ENCODE assay signal across 17 cellular contexts in genomic region chr20:34747479-34747878, GRCh38. TPM values are rescaled to one million over a fixed set of nuclear protein-coding genes. Genes with fewer than 3 reads are reported as not detected.
DNase-seq lines count a peak whose midpoint lies in the region; ATAC-seq and TF ChIP-seq lines count a peak whose summit lies in the region.
"Had no signal": no experiment of that assay in that cellular context is flagged by ENCODE, and none has a peak within 500 bp of the region (broad histone marks: within the 10 kb centered on the region; RNA-seq: fewer than 3 reads in every experiment).

No MANE protein-coding gene starts in this region.

- peak overlapping the region; percentile 24 for H3K9ac ChIP-seq in adipocyte (ENCODE audit: low read length)

- ATAC-seq in activated CD8-positive, alpha-beta memory T cell treated with anti-CD3 and anti-CD28 coated beads, Interleukin-2, amount 10 ng/mL, durations not matched to agents 7 days and 5 days, result no peak
- ATAC-seq in esophagus mucosa, result no peak
- no peak for ATAC-seq in GM18502 (IDR thresholded peaks at IDR 0.05; ENCODE audit: poor library complexity, unreplicated experiment)
- no peak for ATAC-seq in GM18520 (IDR thresholded peaks at IDR 0.05; ENCODE audit: unreplicated experiment)
- ATAC-seq: HCT116 had no signal

- no peaks in the 10 kb centered on the region for H3K27me3 Mint-ChIP-seq in activated CD8-positive, alpha-beta memory T cell treated with anti-CD3 and anti-CD28 coated beads, Interleukin-2, amount 10 ng/mL, durations not matched to agents 7 days and 5 days

- H3K27me3 ChIP-seq in adipocyte (replicated peaks; ENCODE audit: control insufficient read depth, insufficient read depth, low read length), result no peaks in the 10 kb centered on the region
- H3K27me3 ChIP-seq: SJSA1 had no signal

- no peaks in the 10 kb centered on the region for H3K9me3 ChIP-seq in adipocyte (ENCODE audit: control insufficient read depth, low read length)
- H3K9me3 ChIP-seq: SJSA1 had no signal

- CTCF ChIA-PET in activated CD8-positive, alpha-beta memory T cell treated with anti-CD3 and anti-CD28 coated beads, Interleukin-2, amount 10 ng/mL, durations not matched to agents 7 days and 5 days (lab: Charles Lee), result interaction anchor here (0.6 to 2.3 kb wide), 3 partner anchors 18 to 435 kb away, joined by 3 to 7 read pairs (median 4); no protein-coding TSS in a partner anchor

- peaks cover 23% of the 10 kb centered on the region for H3K36me3 Mint-ChIP-seq in activated CD8-positive, alpha-beta memory T cell treated with anti-CD3 and anti-CD28 coated beads, Interleukin-2, amount 10 ng/mL, durations not matched to agents 7 days and 5 days

- peaks cover 16% of the 10 kb centered on the region for H3K4me1 ChIP-seq in adipocyte (ENCODE audit: control insufficient read depth, insufficient read depth, low read length)
- H3K4me1 ChIP-seq: SJSA1 had no signal

- TF ChIP-seq CTCF in GM10266 (IDR thresholded peaks at IDR 0.05; ENCODE audit: control insufficient read depth, insufficient read depth, low read depth, missing control alignments), result no peak

- H3K4me1 Mint-ChIP-seq in activated CD8-positive, alpha-beta memory T cell treated with anti-CD3 and anti-CD28 coated beads, Interleukin-2, amount 10 ng/mL, durations not matched to agents 7 days and 5 days, result peaks cover 17% of the 10 kb centered on the region

- peak overlapping the region; percentile 2 for H3K27ac Mint-ChIP-seq in activated CD8-positive, alpha-beta memory T cell treated with anti-CD3 and anti-CD28 coated beads, Interleukin-2, amount 10 ng/mL, durations not matched to agents 7 days and 5 days

- no peak overlapping the region for H3K4me3 ChIP-seq in adipocyte (ENCODE audit: low read length)
- H3K4me3 ChIP-seq: SJSA1 had no signal

- peaks cover 80% of the 10 kb centered on the region for H3K36me3 ChIP-seq in adipocyte (ENCODE audit: control insufficient read depth, insufficient read depth, low read length, severe bottlenecking)

- H3K4me3 Mint-ChIP-seq in activated CD8-positive, alpha-beta memory T cell treated with anti-CD3 and anti-CD28 coated beads, Interleukin-2, amount 10 ng/mL, durations not matched to agents 7 days and 5 days, result no peak overlapping the region

- DNase-seq in activated CD8-positive, alpha-beta memory T cell treated with anti-CD3 and anti-CD28 coated beads, Interleukin-2, amount 10 ng/mL, durations not matched to agents 7 days and 5 days, result no peak
- DNase-seq in activated CD8-positive, alpha-beta memory T cell treated with anti-CD3 and anti-CD28 coated beads for 24 hours, result no peak
- DNase-seq in GM10266 (ENCODE audit: extremely low spot score), result peak; percentile 19
- DNase-seq in adipocyte (ENCODE audit: low read depth), result no peak
- peak; percentile 5 for DNase-seq in midbrain (lab: John Stamatoyannopoulos, UW)
- DNase-seq: IMR-90, NCI-H1105, NCI-H146, NCI-H2029 treated with DMSO at 0.1 percent for 48 hours, NCI-H345, NCI-H524, NCI-H82 had no signal

- H3K9me3 Mint-ChIP-seq in activated CD8-positive, alpha-beta memory T cell treated with anti-CD3 and anti-CD28 coated beads, Interleukin-2, amount 10 ng/mL, durations not matched to agents 7 days and 5 days (ENCODE audit: low read depth), result no peaks in the 10 kb centered on the region

RNA-seq across cellular contexts. Expression of gene TP53INP2, which starts 43.3 kb away (rescaled TPM):
- total RNA-seq in activated CD8-positive, alpha-beta memory T cell treated with anti-CD3 and anti-CD28 coated beads, Interleukin-2, amount 10 ng/mL, durations not matched to agents 7 days and 5 days, result 1 to 10 TPM; 1.4 to 2.4 TPM
- 34.1 TPM for total RNA-seq in esophagus mucosa

Comparison
In these comparisons a context has a peak if more than half of its experiments do, and no peak if none do; other contexts are left out.
1. DNase-seq: peak in GM10266 (single experiment) and midbrain (single experiment); none in activated CD8-positive, alpha-beta memory T cell treated with anti-CD3 and anti-CD28 coated beads, Interleukin-2, amount 10 ng/mL, durations not matched to agents 7 days and 5 days (single experiment), activated CD8-positive, alpha-beta memory T cell treated with anti-CD3 and anti-CD28 coated beads for 24 hours (single experiment) and adipocyte (single experiment).
2. RNA of gene TP53INP2, which starts 43.3 kb away (total RNA-seq): 34.1 TPM in esophagus mucosa (single experiment); 1.4 to 2.4 TPM in activated CD8-positive, alpha-beta memory T cell treated with anti-CD3 and anti-CD28 coated beads, Interleukin-2, amount 10 ng/mL, durations not matched to agents 7 days and 5 days; every median in the first group is over 10 times any median in the second.